Comparison of ENCODE assay signal across 1 cellular context in genomic region chr16:175145-175949, GRCh38.
TF ChIP-seq lines count a peak whose summit lies in the region.

No MANE protein-coding gene starts in this region.

TF ChIP-seq in HepG2, 621 proteins besides CTCF, POLR2A, EP300 and RAD21:
- TF ChIP-seq HDAC1 (CRISPR knock-in tag; IDR thresholded peaks at IDR 0.05), result no peak
- TF ChIP-seq ZNF414 (CRISPR knock-in tag; IDR thresholded peaks at IDR 0.05), result no peak
- no peak for TF ChIP-seq ZNF670 (CRISPR knock-in tag; IDR thresholded peaks at IDR 0.05; ENCODE audit: borderline replicate concordance)
- TF ChIP-seq ZMYM4 (CRISPR knock-in tag; IDR thresholded peaks at IDR 0.05), result no peak
- no peak for TF ChIP-seq ZHX2 (IDR thresholded peaks at IDR 0.05; ENCODE audit: low read depth)
- no peak for TF ChIP-seq ZHX2 (CRISPR knock-in tag; IDR thresholded peaks at IDR 0.05; ENCODE audit: borderline replicate concordance)
- TF ChIP-seq KDM2A (CRISPR knock-in tag; IDR thresholded peaks at IDR 0.05; ENCODE audit: borderline replicate concordance, low read depth), result no peak
